10 cellular contexts compared by ENCODE assay signal in the genomic region with DNA sequence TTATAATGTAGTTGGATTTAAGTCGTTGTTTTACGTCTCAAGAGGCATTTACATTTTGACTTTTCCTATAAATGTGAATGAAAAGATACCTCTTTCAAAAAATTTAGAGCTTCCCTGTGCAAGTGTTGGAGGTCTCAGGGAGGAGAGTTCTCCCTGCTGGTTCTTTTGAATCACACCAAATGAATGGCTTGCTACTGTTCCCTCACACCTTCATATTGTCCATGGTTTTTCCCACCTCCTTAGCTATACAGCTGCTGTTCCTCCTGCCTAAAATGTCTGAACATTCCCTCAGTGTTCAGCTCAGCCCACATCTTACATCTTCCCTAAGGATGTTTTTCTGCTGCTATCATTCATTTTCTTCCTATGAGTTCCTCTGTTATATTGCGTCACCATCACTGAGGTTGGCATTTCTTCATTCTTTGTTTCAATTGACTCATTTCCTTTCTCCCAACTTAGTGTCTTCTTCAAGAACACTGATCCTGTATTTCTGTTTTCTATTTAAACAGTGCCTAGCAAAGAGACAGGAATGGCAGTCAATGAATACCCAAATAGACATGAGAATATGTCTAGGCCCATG. TPM values are rescaled to one million over a fixed set of nuclear protein-coding genes. Genes with fewer than 3 reads are reported as not detected.
DNase-seq lines count a peak whose midpoint lies in the region; ATAC-seq, FAIRE-seq and TF ChIP-seq lines count a peak whose summit lies in the region.
"Had no signal": no experiment of that assay in that cellular context is flagged by ENCODE, and none has a peak within 500 bp of the region (broad histone marks: within the 10 kb centered on the region; RNA-seq: fewer than 3 reads in every experiment).

No MANE protein-coding gene starts in this region.

- H3K4me3 Mint-ChIP-seq in T-cell: no peak overlapping the region
- H3K4me3 Mint-ChIP-seq: nephron had no signal

- ATAC-seq in T-cell (replicated peaks in 1 of 4): no peak
- no peak for ATAC-seq in GM19467 (IDR thresholded peaks at IDR 0.05; ENCODE audit: unreplicated experiment)

- in situ Hi-C loops in ACHN (cut with HindIII; ENCODE audit: low pct_ligation_motif_present, low pct_unique_long_range_greater_than_20kb, low sequenced_read_pairs): no loop called here

- CTCF ChIA-PET in T-cell (lab: Charles Lee): no interaction called here

- H3K9me3 Mint-ChIP-seq in T-cell: no peaks in the 10 kb centered on the region
- H3K9me3 Mint-ChIP-seq: nephron had no signal

- DNase-seq in ACHN: peak; percentile 47
- peak; percentile 26 for DNase-seq in H54 (ENCODE audit: insufficient read length, low spot score)
- no peak for DNase-seq in T-cell
- peak; percentile 65 for DNase-seq in fibroblast of the conjunctiva (ENCODE audit: low read depth)
- no peak for DNase-seq in NAMALWA (ENCODE audit: low spot score)
- DNase-seq in pons (ENCODE audit: low spot score): no peak
- DNase-seq in midbrain (lab: John Stamatoyannopoulos, UW): no peak

- TF ChIP-seq POLR2A in H54 (IDR thresholded peaks at IDR 0.05; ENCODE audit: low read depth, low read length): no peak

- H3K27me3 Mint-ChIP-seq in T-cell: no peaks in the 10 kb centered on the region

- H3K36me3 Mint-ChIP-seq in T-cell: peaks cover 41% of the 10 kb centered on the region

- POLR2A ChIA-PET in T-cell (lab: Charles Lee): no interaction called here

- H3K4me1 Mint-ChIP-seq in T-cell: peaks cover 24 to 33% (median 27%) of the 10 kb centered on the region in 3 donors
- H3K4me1 Mint-ChIP-seq: nephron had no signal

- peak overlapping the region; percentile 68 to 72 for H3K27ac Mint-ChIP-seq in T-cell
- H3K27ac Mint-ChIP-seq: nephron had no signal

- FAIRE-seq in H54 (lab: Jason Lieb, UNC): peak; percentile 96
- FAIRE-seq: frontal cortex had no signal

RNA-seq across cellular contexts. Expression of a gene that starts 46.0 kb away (rescaled TPM):
- 10 to 100 TPM; 59.6 to 76.4 (median 72.6) TPM for total RNA-seq in T-cell

Comparison
In these comparisons a context has a peak if more than half of its experiments do, and no peak if none do; other contexts are left out.
1. DNase-seq: peak in ACHN (single experiment), H54 (single experiment) and fibroblast of the conjunctiva (single experiment); none in T-cell (0 of 34), NAMALWA (single experiment), pons (single experiment) and midbrain (single experiment).